ENCODE assay signal across 26 cellular contexts in the genomic region with DNA sequence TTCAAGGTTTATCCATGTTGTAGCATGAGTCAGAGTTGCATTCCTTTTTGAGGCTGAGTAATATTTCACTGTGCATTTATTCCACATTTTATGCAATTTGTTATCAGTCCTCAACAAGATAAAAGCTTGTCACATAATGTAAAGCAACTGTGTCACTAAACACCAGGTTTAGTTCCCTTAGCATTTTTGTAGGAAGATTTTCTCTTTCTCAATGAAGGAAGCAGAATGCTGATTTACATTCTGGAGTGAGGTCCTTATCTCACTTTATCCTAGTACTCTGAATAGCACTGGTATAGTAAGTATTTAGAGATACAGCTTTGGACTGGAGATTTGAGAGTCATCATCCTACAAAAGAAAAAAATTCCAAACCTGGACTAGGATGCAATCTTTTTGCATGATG.
"Had no signal": no experiment of that assay in that cellular context is flagged by ENCODE, and none has a peak within 500 bp of the region (broad histone marks: within the 10 kb centered on the region; RNA-seq: fewer than 3 reads in every experiment).

No MANE protein-coding gene starts in this region.

- H3K27ac ChIP-seq: adrenal gland, SJSA1, VCaP had no signal

- H3K36me3 ChIP-seq: adrenal gland, SJSA1 had no signal

- H3K9ac ChIP-seq: SK-N-SH had no signal

- H3K4me3 ChIP-seq: adrenal gland, SJSA1 had no signal

- H3K27me3 ChIP-seq: adrenal gland, SJSA1 had no signal

- ATAC-seq: activated naive CD4-positive, alpha-beta T cell treated with anti-CD3 and anti-CD28 coated beads, Interleukin-2, amount 50 U/mL, for 72 hours; activated T-cell treated with anti-CD3 and anti-CD28 coated beads, Interleukin-2, amount 50 U/mL, for 4 hours; Panc1 had no signal

- DNase-seq: activated B cell treated with CpG ODN at 0.5 μM for 24 hours; activated CD4-positive, alpha-beta memory T cell treated with anti-CD3 and anti-CD28 coated beads for 36 hours; activated CD4-positive, alpha-beta T cell treated with anti-CD3 and anti-CD28 coated beads for 4 hours; activated CD4-positive, alpha-beta T cell treated with anti-CD3 and anti-CD28 coated beads, Interleukin-2, amount 50 U/mL, for 1 hour; activated CD4-positive, CD25-positive, alpha-beta regulatory T cell treated with anti-CD3 and anti-CD28 coated beads, Interleukin-2, amount 50 U/mL, for 72 hours; activated CD8-positive, alpha-beta memory T cell treated with anti-CD3 and anti-CD28 coated beads, Interleukin-2, amount 50 U/mL, for 4 hours; activated gamma-delta T cell treated with Interleukin-2 at 50 U/mL for 16 hours; activated naive CD4-positive, alpha-beta T cell treated with anti-CD3 and anti-CD28 coated beads for 36 hours; activated T-cell treated with anti-CD3 and anti-CD28 coated beads for 4 hours; activated T-cell treated with anti-CD3 and anti-CD28 coated beads, Interleukin-2, amount 50 U/mL, for 4 hours; adrenal gland; anterior cingulate cortex; central memory CD4-positive, alpha-beta T cell; Karpas-422; NCI-H1105; NCI-H1417 treated with DMSO at 0.1 percent for 48 hours; NCI-H187 treated with DMSO at 0.1 percent for 48 hours; NCI-H2081; NCI-H345; NCI-H524 treated with DMSO at 0.1 percent for 48 hours; SHP77; SK-N-SH had no signal

- H3K4me2 ChIP-seq: SK-N-SH had no signal

- H3K9me3 ChIP-seq: adrenal gland, SJSA1, SK-N-SH had no signal

- H3K4me1 ChIP-seq: adrenal gland had no signal
